In genomic region chr2:148720501-148720998, GRCh38 we compare ENCODE assay signal across 9 cellular contexts.
DNase-seq lines count a peak whose midpoint lies in the region; TF ChIP-seq lines count a peak whose summit lies in the region.
"Had no signal": no experiment of that assay in that cellular context is flagged by ENCODE, and none has a peak within 500 bp of the region (broad histone marks: within the 10 kb centered on the region; RNA-seq: fewer than 3 reads in every experiment).

No MANE protein-coding gene starts in this region.

- H3K4me3 Mint-ChIP-seq in chondrocyte (ENCODE audit: unreplicated experiment) (no peak overlapping the region), nephron (peak overlapping the region in 1 of 3 experiments; percentile 49)

- H3K9me3 Mint-ChIP-seq in chondrocyte (ENCODE audit: low read depth) (peaks cover 10% of the 10 kb centered on the region), nephron (peaks cover 42% of the 10 kb centered on the region)

- peaks cover 2% of the 10 kb centered on the region for H3K36me3 Mint-ChIP-seq in chondrocyte (ENCODE audit: low read depth)
- peaks cover 63% of the 10 kb centered on the region for H3K36me3 Mint-ChIP-seq in nephron (ENCODE audit: low read depth)

- H3K4me1 Mint-ChIP-seq in chondrocyte (ENCODE audit: low read depth) = peaks cover 64% of the 10 kb centered on the region
- peaks cover 25% of the 10 kb centered on the region for H3K4me1 Mint-ChIP-seq in nephron

- DNase-seq in Ammon's horn (ENCODE audit: low spot score) (peak; percentile 31), HFF-Myc (ENCODE audit: extremely low read depth, low read depth) (peak; percentile 11), chondrocyte (ENCODE audit: low spot score) (peak; percentile 62), DMS114 treated with DMSO at 0.1 percent for 48 hours (lab: John Stamatoyannopoulos, UW; ENCODE audit: unreplicated experiment) (no peak), amniotic stem cell (lab: John Stamatoyannopoulos, UW) (no peak), kidney tubule cell (ENCODE audit: low spot score) (no peak)
- no peak for DNase-seq in effector CD4-positive, alpha-beta T cell
- DNase-seq: GOT3 had no signal

- no peak for TF ChIP-seq CTCF in HFF-Myc (IDR thresholded peaks at IDR 0.05; ENCODE audit: low read depth, low read length, missing control alignments)
- no peak for TF ChIP-seq CTCF in chondrocyte (IDR thresholded peaks at IDR 0.05)
- no peak for TF ChIP-seq CTCF in nephron (IDR thresholded peaks at IDR 0.05; ENCODE audit: unreplicated experiment in 3 of 3)

- H3K27ac Mint-ChIP-seq in chondrocyte (ENCODE audit: unreplicated experiment) (no peak overlapping the region), nephron (peak overlapping the region; percentile 23 to 82 (median 39))

- H3K27me3 Mint-ChIP-seq in chondrocyte (ENCODE audit: low read depth) = no peaks in the 10 kb centered on the region
- no peaks in the 10 kb centered on the region for H3K27me3 Mint-ChIP-seq in nephron (ENCODE audit: low read depth)

- no peak overlapping the region for H3K4me3 ChIP-seq in HFF-Myc (replicated peaks; ENCODE audit: low read depth, low read length)

Comparison
In these comparisons a context has a peak if more than half of its experiments do, and no peak if none do; other contexts are left out.
1. DNase-seq: peak in Ammon's horn (single experiment), HFF-Myc (single experiment) and chondrocyte (single experiment); none in DMS114 treated with DMSO at 0.1 percent for 48 hours (single experiment), effector CD4-positive, alpha-beta T cell (single experiment), amniotic stem cell (single experiment) and kidney tubule cell (single experiment).